ENCODE assay signal across 1 cellular context in genomic region chr5:53032188-53032587, GRCh38.
TF ChIP-seq lines count a peak whose summit lies in the region.

No MANE protein-coding gene starts in this region.

TF ChIP-seq in K562, 482 proteins besides CTCF, POLR2A, EP300 and RAD21:
- TF ChIP-seq RAD51 (IDR thresholded peaks at IDR 0.05; ENCODE audit: borderline replicate concordance, low read depth) (peak; percentile 68), PPARD (CRISPR knock-in tag; IDR thresholded peaks at IDR 0.05) (no peak), TFE3 (CRISPR knock-in tag; IDR thresholded peaks at IDR 0.05) (peak; percentile 90), CBFA2T2 (conservative IDR thresholded peaks at IDR 0.05) (peak; percentile 16; the same call in 1 of the 2 replicates), SMARCA4 (IDR thresholded peaks at IDR 0.05) (no peak)
